In genomic region chr13:73966331-73966730, GRCh38 we compare ENCODE assay signal across 1 cellular context.
TF ChIP-seq lines count a peak whose summit lies in the region.

No MANE protein-coding gene starts in this region.

TF ChIP-seq in liver, 16 proteins besides CTCF, POLR2A, EP300 and RAD21:
- TF ChIP-seq ZBTB33 (IDR thresholded peaks at IDR 0.05) (no peak), NR2F2 (IDR thresholded peaks at IDR 0.05) (peak; percentile 67)
TF ChIP-seq in liver: peak in this region for 1.
